ENCODE assay signal across 28 cellular contexts in the genomic region with DNA sequence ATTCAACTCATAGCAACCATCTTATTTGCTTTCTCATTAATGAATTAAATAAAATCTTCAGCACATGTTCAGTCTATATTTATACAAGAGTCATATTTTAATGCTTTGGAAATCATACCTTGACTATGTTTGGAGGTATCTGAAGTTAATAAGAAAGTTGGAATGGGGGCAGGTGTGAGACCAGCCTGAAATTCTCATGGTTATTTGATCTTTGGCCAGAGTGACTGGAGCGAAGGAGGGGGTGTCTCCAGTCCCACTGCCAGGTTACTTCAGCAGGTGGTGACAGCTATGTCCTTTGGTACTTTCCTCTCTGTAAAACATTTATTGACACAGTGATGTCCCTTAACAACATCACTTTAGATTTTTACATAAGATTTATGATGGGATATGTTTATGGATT.
"Had no signal": no experiment of that assay in that cellular context is flagged by ENCODE, and none has a peak within 500 bp of the region (broad histone marks: within the 10 kb centered on the region; RNA-seq: fewer than 3 reads in every experiment).

No MANE protein-coding gene starts in this region.

- DNase-seq: colonic mucosa; cortex of kidney; dermis blood vessel endothelial cell; dorsolateral prefrontal cortex; effector CD4-positive, alpha-beta T cell; effector CD8-positive, alpha-beta T cell; effector memory CD4-positive, alpha-beta T cell; effector memory CD8-positive, alpha-beta T cell; endodermal cell; erythroblast; esophagus squamous epithelium; foreskin fibroblast; foreskin keratinocyte; foreskin melanocyte; gastrocnemius medialis; glutamatergic neuron; head of caudate nucleus; heart left ventricle; heart right ventricle had no signal

- H3K4me3 ChIP-seq: colonic mucosa, coronary artery, dorsolateral prefrontal cortex, esophagus muscularis mucosa, esophagus squamous epithelium, gastrocnemius medialis, gastroesophageal sphincter, heart left ventricle, heart right ventricle had no signal

- H3K9me3 ChIP-seq: colonic mucosa, esophagus muscularis mucosa, esophagus squamous epithelium, gastrocnemius medialis, gastroesophageal sphincter, heart left ventricle, heart right ventricle had no signal

- H3K27ac ChIP-seq: colonic mucosa, coronary artery, dorsolateral prefrontal cortex, epithelial cell of prostate, esophagus muscularis mucosa, esophagus squamous epithelium, foreskin keratinocyte, gastrocnemius medialis, gastroesophageal sphincter, heart left ventricle, heart right ventricle had no signal

- FAIRE-seq: colon, endometrium, endothelial cell of umbilical vein, frontal cortex had no signal

- H3K27me3 ChIP-seq: colonic mucosa, dorsolateral prefrontal cortex, esophagus muscularis mucosa, esophagus squamous epithelium, foreskin keratinocyte, gastrocnemius medialis, gastroesophageal sphincter, heart left ventricle, heart right ventricle had no signal

- H3K4me1 ChIP-seq: colonic mucosa, esophagus muscularis mucosa, esophagus squamous epithelium, foreskin keratinocyte, gastroesophageal sphincter had no signal

- ATAC-seq: effector memory CD8-positive, alpha-beta T cell; esophagus mucosa; foreskin keratinocyte; gastrocnemius medialis; gastroesophageal sphincter; heart left ventricle; heart right ventricle had no signal

- H3K36me3 ChIP-seq: colonic mucosa, esophagus muscularis mucosa, esophagus squamous epithelium, gastrocnemius medialis, gastroesophageal sphincter, heart left ventricle, heart right ventricle had no signal
